ENCODE assay signal across 24 cellular contexts in the genomic region with DNA sequence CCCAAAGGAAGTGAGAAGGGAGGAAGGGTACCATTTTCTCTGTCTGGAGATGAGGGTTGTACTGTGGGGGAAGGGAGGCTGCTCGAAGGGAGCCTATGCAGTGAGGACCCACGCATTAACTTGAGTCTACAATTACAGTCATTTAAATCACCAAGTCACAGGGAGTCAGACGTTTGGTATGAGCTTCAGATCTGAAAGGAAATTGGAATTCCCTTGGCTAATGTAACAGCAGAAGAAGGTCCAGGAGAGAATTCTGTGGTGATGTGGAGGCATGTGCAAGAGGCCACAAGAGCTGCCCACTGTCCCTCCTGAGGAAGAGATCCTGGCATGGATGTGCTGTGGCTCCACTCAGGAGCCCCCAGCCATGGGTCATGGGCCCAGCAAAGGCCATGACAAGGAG. TPM values are rescaled to one million over a fixed set of nuclear protein-coding genes. Genes with fewer than 3 reads are reported as not detected.
DNase-seq lines count a peak whose midpoint lies in the region; ATAC-seq and TF ChIP-seq lines count a peak whose summit lies in the region.
"Had no signal": no experiment of that assay in that cellular context is flagged by ENCODE, and none has a peak within 500 bp of the region (broad histone marks: within the 10 kb centered on the region; RNA-seq: fewer than 3 reads in every experiment).

No MANE protein-coding gene starts in this region.

- H3K9ac ChIP-seq in GM23248: no peak overlapping the region

- no peaks in the 10 kb centered on the region for H3K9me2 ChIP-seq in GM23248 (ENCODE audit: insufficient read depth)

- H3K4me2 ChIP-seq in GM23248 (ENCODE audit: unreplicated experiment): no peak overlapping the region

- H3K4me3 Mint-ChIP-seq in activated CD8-positive, alpha-beta memory T cell treated with anti-CD3 and anti-CD28 coated beads, Interleukin-2, amount 10 ng/mL, durations not matched to agents 7 days and 5 days: no peak overlapping the region
- H3K4me3 Mint-ChIP-seq: activated CD4-positive, alpha-beta T cell treated with anti-CD3 and anti-CD28 coated beads, Interleukin-2, amount 10 ng/mL, durations not matched to agents 24 days and 14 days; activated naive CD8-positive, alpha-beta T cell; CD8-positive, alpha-beta T cell; natural killer cell treated with Interleukin-12 subunit alpha and Interleukin-12 subunit beta and Interleukin-15 and Interleukin-18, amount 100 ng/mL, for 72 hours had no signal

- DNase-seq in GM23248: peak; percentile 79
- peak; percentile 49 for DNase-seq in astrocyte of the spinal cord (ENCODE audit: low read depth, low spot score)
- DNase-seq in iris pigment epithelial cell (ENCODE audit: low read depth): peak; percentile 26
- no peak for DNase-seq in aorta
- no peak for DNase-seq in activated CD8-positive, alpha-beta memory T cell treated with anti-CD3 and anti-CD28 coated beads, Interleukin-2, amount 10 ng/mL, durations not matched to agents 7 days and 5 days
- DNase-seq in NCI-H2107 treated with DMSO at 0.1 percent for 48 hours (lab: John Stamatoyannopoulos, UW; ENCODE audit: unreplicated experiment): no peak
- DNase-seq: activated CD4-positive, alpha-beta T cell treated with anti-CD3 and anti-CD28 coated beads, Interleukin-2, amount 10 ng/mL, durations not matched to agents 24 days and 14 days; CD8-positive, alpha-beta T cell; cortex of kidney; DMS153; GF-D8; heart left ventricle; left ventricle myocardium inferior; MG63; NCI-H1436; NCI-H526 had no signal

- H3K27me3 ChIP-seq in GM23248 (replicated peaks; ENCODE audit: insufficient read depth) (no peaks in the 10 kb centered on the region), aorta (ENCODE audit: control insufficient read depth in 1 of 2, insufficient read depth in 2 of 2, low read length in 1 of 2) (no peaks in the 10 kb centered on the region)
- H3K27me3 ChIP-seq: breast epithelium, heart left ventricle, MG63 had no signal

- no peaks in the 10 kb centered on the region for H3K79me2 ChIP-seq in GM23248 (ENCODE audit: insufficient read depth)

- H3K36me3 Mint-ChIP-seq in activated CD8-positive, alpha-beta memory T cell treated with anti-CD3 and anti-CD28 coated beads, Interleukin-2, amount 10 ng/mL, durations not matched to agents 7 days and 5 days: no peaks in the 10 kb centered on the region
- H3K36me3 Mint-ChIP-seq: activated naive CD8-positive, alpha-beta T cell; CD8-positive, alpha-beta T cell; natural killer cell treated with Interleukin-12 subunit alpha and Interleukin-12 subunit beta and Interleukin-15 and Interleukin-18, amount 100 ng/mL, for 72 hours had no signal

- no peaks in the 10 kb centered on the region for H4K20me1 ChIP-seq in GM23248 (ENCODE audit: insufficient read depth)

- H2AFZ ChIP-seq in GM23248: no peak overlapping the region

- peaks cover 26% of the 10 kb centered on the region for H3K4me1 ChIP-seq in GM23248 (ENCODE audit: insufficient read depth)
- H3K4me1 ChIP-seq in aorta (ENCODE audit: control insufficient read depth in 1 of 2, insufficient read depth in 2 of 2, low read length in 2 of 2): peaks cover 0 to 7% of the 10 kb centered on the region in 2 donors
- H3K4me1 ChIP-seq: breast epithelium, left ventricle myocardium inferior had no signal

- intact Hi-C loops in aorta (cut with DNase I): loop anchor here in 1 of 2 donors (5.0 kb wide), 1 partner anchor 40 kb away; no protein-coding TSS in a partner anchor

- peaks cover 14% of the 10 kb centered on the region for H3K27me3 Mint-ChIP-seq in activated CD8-positive, alpha-beta memory T cell treated with anti-CD3 and anti-CD28 coated beads, Interleukin-2, amount 10 ng/mL, durations not matched to agents 7 days and 5 days

- no peaks in the 10 kb centered on the region for H3K9me3 Mint-ChIP-seq in activated CD8-positive, alpha-beta memory T cell treated with anti-CD3 and anti-CD28 coated beads, Interleukin-2, amount 10 ng/mL, durations not matched to agents 7 days and 5 days (ENCODE audit: low read depth)
- H3K9me3 Mint-ChIP-seq: activated CD4-positive, alpha-beta T cell treated with anti-CD3 and anti-CD28 coated beads, Interleukin-2, amount 10 ng/mL, durations not matched to agents 24 days and 14 days; CD8-positive, alpha-beta T cell; natural killer cell treated with Interleukin-12 subunit alpha and Interleukin-12 subunit beta and Interleukin-15 and Interleukin-18, amount 100 ng/mL, for 72 hours had no signal

- H3K27ac ChIP-seq in GM23248 (no peak overlapping the region), aorta (ENCODE audit: low read depth in 1 of 2, low read length in 2 of 2) (no peak overlapping the region)
- H3K27ac ChIP-seq: breast epithelium, heart left ventricle, left ventricle myocardium inferior had no signal

- WGBS in GM23248 (ENCODE audit: low coverage in 1 of 2, low lambda C conversion rate in 2 of 2, missing lambda C conversion rate in 2 of 2), 2 experiments: 13 to 17% methylated on average over 3 of the region's 3 CpGs
- 8 to 33% methylated on average over 3 of the region's 3 CpGs for WGBS in aorta, 2 donors

- H3K9me3 ChIP-seq in GM23248 (ENCODE audit: low read depth) (no peaks in the 10 kb centered on the region), aorta (ENCODE audit: control insufficient read depth, low read length) (no peaks in the 10 kb centered on the region)
- H3K9me3 ChIP-seq: breast epithelium, heart left ventricle, left ventricle myocardium inferior, MG63 had no signal

- H3K36me3 ChIP-seq in GM23248 (ENCODE audit: low read depth) (no peaks in the 10 kb centered on the region), aorta (ENCODE audit: control insufficient read depth in 1 of 2, insufficient read depth in 2 of 2, low read length in 1 of 2) (no peaks in the 10 kb centered on the region)
- H3K36me3 ChIP-seq: breast epithelium, heart left ventricle, left ventricle myocardium inferior, MG63 had no signal

- H3F3A ChIP-seq in GM23248 (ENCODE audit: insufficient read depth): peaks cover 13% of the 10 kb centered on the region; the same call in 1 of the 2 replicates

- ATAC-seq in aorta (ENCODE audit: low FRiP score): peak; percentile 12
- no peak for ATAC-seq in activated CD8-positive, alpha-beta memory T cell treated with anti-CD3 and anti-CD28 coated beads, Interleukin-2, amount 10 ng/mL, durations not matched to agents 7 days and 5 days
- ATAC-seq in GM18517 (IDR thresholded peaks at IDR 0.05; ENCODE audit: unreplicated experiment): no peak
- ATAC-seq: CD8-positive, alpha-beta T cell; GM12878; HCT116; heart left ventricle; HepG2 had no signal

- CTCF ChIA-PET in activated CD8-positive, alpha-beta memory T cell treated with anti-CD3 and anti-CD28 coated beads, Interleukin-2, amount 10 ng/mL, durations not matched to agents 7 days and 5 days (lab: Charles Lee): no interaction called here

- no peak overlapping the region for H3K27ac Mint-ChIP-seq in activated CD8-positive, alpha-beta memory T cell treated with anti-CD3 and anti-CD28 coated beads, Interleukin-2, amount 10 ng/mL, durations not matched to agents 7 days and 5 days
- H3K27ac Mint-ChIP-seq: activated CD4-positive, alpha-beta T cell treated with anti-CD3 and anti-CD28 coated beads, Interleukin-2, amount 10 ng/mL, durations not matched to agents 24 days and 14 days; activated naive CD8-positive, alpha-beta T cell; CD8-positive, alpha-beta T cell; natural killer cell treated with Interleukin-12 subunit alpha and Interleukin-12 subunit beta and Interleukin-15 and Interleukin-18, amount 100 ng/mL, for 72 hours had no signal

- in situ Hi-C loops in GM23248 (cut with MboI): no loop called here
- in situ Hi-C loops in astrocyte of the spinal cord (cut with HindIII; ENCODE audit: low sequenced_read_pairs): no loop called here

- no peak overlapping the region for H3K4me3 ChIP-seq in GM23248
- H3K4me3 ChIP-seq in astrocyte of the spinal cord (ENCODE audit: low read depth, low read length): no peak overlapping the region
- no peak overlapping the region for H3K4me3 ChIP-seq in aorta (ENCODE audit: low read length in 2 of 2)
- H3K4me3 ChIP-seq: breast epithelium, GM12878, heart left ventricle, left ventricle myocardium inferior, MG63 had no signal

- no peaks in the 10 kb centered on the region for H3K4me1 Mint-ChIP-seq in activated CD8-positive, alpha-beta memory T cell treated with anti-CD3 and anti-CD28 coated beads, Interleukin-2, amount 10 ng/mL, durations not matched to agents 7 days and 5 days
- H3K4me1 Mint-ChIP-seq: activated CD4-positive, alpha-beta T cell treated with anti-CD3 and anti-CD28 coated beads, Interleukin-2, amount 10 ng/mL, durations not matched to agents 24 days and 14 days had no signal

- no peak for TF ChIP-seq CTCF in astrocyte of the spinal cord (IDR thresholded peaks at IDR 0.05; ENCODE audit: low read depth, low read length)

RNA-seq across cellular contexts. Expression of a gene that starts 22.5 kb away (rescaled TPM):
- not detected in 2 replicates for total RNA-seq in GM23248 (2014; rRNA removed; shearing (Covaris generic))
- polyA plus RNA-seq in GM23248 (2016; fragmentation: Nextera tagmentation; extraction: Ambion mirVana) (not detected in 2 replicates), aorta (10 to 100 TPM in 1 of 2 donors, 1 to 10 TPM in 1; 1.1 to 14.5 TPM)
- not detected for total RNA-seq in aorta
- total RNA-seq in activated CD8-positive, alpha-beta memory T cell treated with anti-CD3 and anti-CD28 coated beads, Interleukin-2, amount 10 ng/mL, durations not matched to agents 7 days and 5 days: not detected
- total RNA-seq: activated CD4-positive, alpha-beta T cell treated with anti-CD3 and anti-CD28 coated beads, Interleukin-2, amount 10 ng/mL, durations not matched to agents 24 days and 14 days; breast epithelium; CD8-positive, alpha-beta T cell; GM12878; heart left ventricle; HepG2; left ventricle myocardium inferior; natural killer cell treated with Interleukin-12 subunit alpha and Interleukin-12 subunit beta and Interleukin-15 and Interleukin-18, amount 100 ng/mL, for 72 hours; T-helper 1 cell treated with Interleukin-12 subunit alpha and Interleukin-12 subunit beta and Interleukin-4 antibody, amounts not matched to agents 30 ng/mL and 1 ng/mL, for 36 hours had no signal
- polyA plus RNA-seq: GM12878, HepG2 had no signal

Comparison
In these comparisons a context has a peak if more than half of its experiments do, and no peak if none do; other contexts are left out.
1. DNase-seq: peak in GM23248 (single experiment), astrocyte of the spinal cord (single experiment) and iris pigment epithelial cell (single experiment); none in aorta (0 of 2), activated CD8-positive, alpha-beta memory T cell treated with anti-CD3 and anti-CD28 coated beads, Interleukin-2, amount 10 ng/mL, durations not matched to agents 7 days and 5 days (single experiment) and NCI-H2107 treated with DMSO at 0.1 percent for 48 hours (single experiment).